ENCODE assay signal across 10 cellular contexts in genomic region chr6:133286765-133287164, GRCh38. TPM values are rescaled to one million over a fixed set of nuclear protein-coding genes. Genes with fewer than 3 reads are reported as not detected.
A peak's percentile ranks its signal among the peaks of the same experiment; 100 is the strongest.
DNase-seq lines count a peak whose midpoint lies in the region; ATAC-seq lines count a peak whose summit lies in the region.
"Had no signal": no experiment of that assay in that cellular context is flagged by ENCODE, and none has a peak within 500 bp of the region (broad histone marks: within the 10 kb centered on the region; RNA-seq: fewer than 3 reads in every experiment).

No MANE protein-coding gene starts in this region.

- H2AK5ac ChIP-seq in mesendoderm (ENCODE audit: low read length): no peak overlapping the region

- H3K27me3 ChIP-seq in adipocyte (replicated peaks; ENCODE audit: control insufficient read depth, insufficient read depth, low read length): peaks cover 8% of the 10 kb centered on the region
- H3K27me3 ChIP-seq in mesendoderm (ENCODE audit: insufficient read depth, low read length, poor library complexity): no peaks in the 10 kb centered on the region

- DNase-seq in EL (peak; percentile 4), HS-5 (ENCODE audit: low read depth) (peak; percentile 10), adipocyte (ENCODE audit: low read depth) (peak; percentile 79), mesendoderm (peak; percentile 52), UCSD-AML1 (lab: John Stamatoyannopoulos, UW; ENCODE audit: unreplicated experiment) (no peak), DMS79 (lab: John Stamatoyannopoulos, UW) (no peak)
- DNase-seq in activated CD4-positive, alpha-beta T cell treated with anti-CD3 and anti-CD28 coated beads for 4 hours: no peak
- DNase-seq: cerebellar nuclear complex, naive B cell had no signal

- no peak overlapping the region for H3K27ac ChIP-seq in mesendoderm (ENCODE audit: low read depth, low read length)

- no peak overlapping the region for H4K5ac ChIP-seq in mesendoderm (ENCODE audit: low read length)

- no peaks in the 10 kb centered on the region for H3K36me3 ChIP-seq in adipocyte (ENCODE audit: control insufficient read depth, insufficient read depth, low read length, severe bottlenecking)
- H3K36me3 ChIP-seq in mesendoderm (ENCODE audit: control insufficient read depth, insufficient read depth, low read length): no peaks in the 10 kb centered on the region

- no peak overlapping the region for H3K18ac ChIP-seq in mesendoderm (ENCODE audit: low read length)

- no peak overlapping the region for H3K4me2 ChIP-seq in mesendoderm (ENCODE audit: low read length)

- no peak overlapping the region for H3K56ac ChIP-seq in mesendoderm (ENCODE audit: low read length)

- no peak overlapping the region for H2BK120ac ChIP-seq in mesendoderm (ENCODE audit: low read depth, low read length)

- H3K4ac ChIP-seq in mesendoderm (ENCODE audit: low read depth, low read length): no peak overlapping the region

- no peak overlapping the region for H2BK5ac ChIP-seq in mesendoderm (ENCODE audit: low read length)

- H3K79me2 ChIP-seq in mesendoderm (ENCODE audit: control insufficient read depth, insufficient read depth, low read length): no peaks in the 10 kb centered on the region

- H3K23ac ChIP-seq in mesendoderm (ENCODE audit: low read length): no peak overlapping the region

- no peaks in the 10 kb centered on the region for H3K79me1 ChIP-seq in mesendoderm (ENCODE audit: low read length)

- H3K4me1 ChIP-seq in adipocyte (ENCODE audit: control insufficient read depth, insufficient read depth, low read length) (peaks cover 18% of the 10 kb centered on the region), mesendoderm (ENCODE audit: control insufficient read depth, low read depth, low read length) (no peaks in the 10 kb centered on the region)

- no peak overlapping the region for H4K8ac ChIP-seq in mesendoderm (ENCODE audit: low read depth, low read length)

- H3K4me3 ChIP-seq in adipocyte (ENCODE audit: low read length): no peak overlapping the region
- H3K4me3 ChIP-seq in mesendoderm (ENCODE audit: low read length): no peak overlapping the region

- WGBS in mesendoderm (ENCODE audit: extremely low coverage, insufficient coverage, low lambda C conversion rate): no CpG with 5 or more reads among the region's 1 CpG

- H2BK15ac ChIP-seq in mesendoderm (replicated peaks; ENCODE audit: low read depth): no peak overlapping the region

- ATAC-seq in HG03095 (IDR thresholded peaks at IDR 0.05; ENCODE audit: unreplicated experiment): no peak

- H3K9ac ChIP-seq in adipocyte (ENCODE audit: low read length) (no peak overlapping the region), mesendoderm (ENCODE audit: low read length) (no peak overlapping the region)

- no peaks in the 10 kb centered on the region for H3K9me3 ChIP-seq in adipocyte (ENCODE audit: control insufficient read depth, low read length)

RNA-seq across cellular contexts. Expression of gene EYA4, which starts 45.6 kb away (rescaled TPM):
- polyA plus RNA-seq in mesendoderm (2013, experiment 1 of 2): 0.04 TPM
- polyA plus RNA-seq in mesendoderm (2013, experiment 2 of 2): 0.01 TPM

Comparison
In these comparisons a context has a peak if more than half of its experiments do, and no peak if none do; other contexts are left out.
1. DNase-seq: peak in EL (single experiment), HS-5 (single experiment), adipocyte (single experiment) and mesendoderm (single experiment); none in UCSD-AML1 (single experiment), DMS79 (single experiment) and activated CD4-positive, alpha-beta T cell treated with anti-CD3 and anti-CD28 coated beads for 4 hours (0 of 2).